9 cellular contexts compared by ENCODE assay signal in genomic region chr17:79777166-79777843, GRCh38. TPM values are rescaled to one million over a fixed set of nuclear protein-coding genes. Genes with fewer than 3 reads are reported as not detected.
A peak's percentile ranks its signal among the peaks of the same experiment; 100 is the strongest.
DNase-seq lines count a peak whose midpoint lies in the region; ATAC-seq, FAIRE-seq and TF ChIP-seq lines count a peak whose summit lies in the region.
"Had no signal": no experiment of that assay in that cellular context is flagged by ENCODE, and none has a peak within 500 bp of the region (broad histone marks: within the 10 kb centered on the region; RNA-seq: fewer than 3 reads in every experiment).

No MANE protein-coding gene starts in this region.

- H3K27ac ChIP-seq in GM12878 (ENCODE audit: control insufficient read depth, insufficient read depth) (no peak overlapping the region), iPS-20b (ENCODE audit: low read length) (peak overlapping the region; percentile 51)

- in situ Hi-C loops in GM12878 (cut with MboI): no loop called here

- H3K36me3 ChIP-seq in GM12878 (ENCODE audit: control insufficient read depth in 2 of 2, insufficient read depth in 2 of 2, low read length in 1 of 2) (no peaks in the 10 kb centered on the region), iPS-20b (ENCODE audit: insufficient read depth, low read depth, low read length) (peaks cover 32% of the 10 kb centered on the region)

- TF ChIP-seq EP300 in GM12878 (IDR thresholded peaks at IDR 0.05; ENCODE audit: borderline replicate concordance in 1 of 2, control insufficient read depth in 1 of 2, low read depth in 2 of 2, low read length in 2 of 2): no peak

- H4K20me1 ChIP-seq in GM12878 (ENCODE audit: control insufficient read depth, insufficient read depth): no peaks in the 10 kb centered on the region

- H3K9me3 ChIP-seq in GM12878 (replicated peaks; ENCODE audit: control insufficient read depth, insufficient read depth, low read length) (no peaks in the 10 kb centered on the region), iPS-20b (ENCODE audit: insufficient read depth, low read depth, low read length) (no peaks in the 10 kb centered on the region)

- ATAC-seq in HG02798 (IDR thresholded peaks at IDR 0.05; ENCODE audit: poor library complexity, unreplicated experiment): peak; percentile 15
- ATAC-seq in GM12878: peak; percentile 25
- no peak for ATAC-seq in GM21717 (IDR thresholded peaks at IDR 0.05; ENCODE audit: unreplicated experiment)

- POLR2A ChIA-PET in GM12878 (lab: Charles Lee): no interaction called here

- peaks cover 7 to 11% of the 10 kb centered on the region in 2 experiments for H3K27me3 ChIP-seq in GM12878 (replicated peaks in 1 of 2; ENCODE audit: control insufficient read depth in 2 of 2, insufficient read depth in 2 of 2, low read length in 1 of 2)
- peaks cover 25% of the 10 kb centered on the region; the same call in 1 of the 2 replicates for H3K27me3 ChIP-seq in iPS-20b (ENCODE audit: insufficient read depth, low read length)

- no peaks in the 10 kb centered on the region for H3K79me2 ChIP-seq in GM12878 (ENCODE audit: control insufficient read depth, insufficient read depth, low read length)

- peak overlapping the region; percentile 55 for H2AFZ ChIP-seq in GM12878 (ENCODE audit: control insufficient read depth, low read depth, low read length)

- H3K4me3 ChIP-seq in GM12878: peak overlapping the region; percentile 69
- peak overlapping the region; percentile 70 for H3K4me3 ChIP-seq in iPS-20b (ENCODE audit: low read length)
- H3K4me3 ChIP-seq in skeletal muscle cell (ENCODE audit: low read depth, low read length): peak overlapping the region; percentile 52

- peaks cover 11% of the 10 kb centered on the region for H3K4me1 ChIP-seq in GM12878 (ENCODE audit: control insufficient read depth, insufficient read depth, low read length)
- peaks cover 15% of the 10 kb centered on the region for H3K4me1 ChIP-seq in iPS-20b (ENCODE audit: insufficient read depth, low read length)

- RAD21 ChIA-PET in GM12878 (lab: Charles Lee; ENCODE audit: unreplicated experiment): interaction anchor here (0.6 to 1.1 kb wide), 3 partner anchors 20 to 62 kb away, joined by 3 to 4 read pairs (median 3); partner anchors contain the start of genes CBX4 and CBX8

- intact Hi-C loops in GM12878 (cut with micrococcal nuclease; ENCODE audit: unreplicated experiment): no loop called here

- no peak for TF ChIP-seq POLR2A in GM12878 (IDR thresholded peaks at IDR 0.05; ENCODE audit: low read depth, low read length)

- BruUV-seq in GM12878 (replicated peaks; lab: Mats Ljungman, UMichigan): no TSS peak

- H3K9ac ChIP-seq in GM12878 (ENCODE audit: control insufficient read depth, insufficient read depth, low read length) (no peak overlapping the region; the same call in 1 of the 2 replicates), iPS-20b (ENCODE audit: low read depth, low read length) (peak overlapping the region; percentile 90; the same call in 1 of the 2 replicates)

- CTCF ChIA-PET in GM12878 (lab: Yijun Ruan, JAX): interaction anchor here (0.6 to 1.6 kb wide), 6 partner anchors 10 to 193 kb away, joined by 3 to 6 read pairs (median 4); no protein-coding TSS in a partner anchor

- SMC1A ChIA-PET in GM12878 (lab: Charles Lee; ENCODE audit: uncharacterized antibody, unreplicated experiment): interaction anchor here (1.3 kb wide), 1 partner anchor 20 kb away, joined by 3 read pairs; the partner anchor contains the start of gene CBX8

- FAIRE-seq in GM12878 (lab: Jason Lieb, UNC): no peak
- FAIRE-seq: endometrium had no signal

- peak; percentile 3 to 27 (median 19); a peak in 2 of 6 replicates for TF ChIP-seq CTCF in GM12878 (IDR thresholded peaks at IDR 0.05 in 2 of 3, conservative IDR thresholded peaks at IDR 0.05 in 1 of 3; ENCODE audit: control insufficient read depth in 2 of 3, extremely low read depth in 1 of 3, insufficient read depth in 1 of 3, low read depth in 3 of 3, low read length in 3 of 3)

- TF ChIP-seq RAD21 in GM12878 (IDR thresholded peaks at IDR 0.05; ENCODE audit: insufficient read depth, low read depth, low read length): no peak

- 3% methylated on average over 39 of the region's 44 CpGs for WGBS in GM12878 (ENCODE audit: insufficient coverage, insufficient replicate concordance, low lambda C conversion rate, missing lambda C conversion rate)

- peak; percentile 37 for DNase-seq in NCI-H2107 treated with DMSO at 0.1 percent for 48 hours (lab: John Stamatoyannopoulos, UW; ENCODE audit: unreplicated experiment)
- DNase-seq in NCI-H2107 (lab: John Stamatoyannopoulos, UW): no peak
- peak; percentile 27 for DNase-seq in NCI-H748 treated with DMSO at 0.1 percent for 48 hours (lab: John Stamatoyannopoulos, UW)
- DNase-seq in GM12878 (ENCODE audit: low read depth, low spot score): no peak
- DNase-seq in skeletal muscle cell (ENCODE audit: low read depth): no peak

- peak overlapping the region; percentile 95 for H3K4me2 ChIP-seq in GM12878 (ENCODE audit: control insufficient read depth, insufficient read depth)

TF ChIP-seq in GM12878, 131 proteins besides CTCF, POLR2A, EP300 and RAD21 (continues in another document):
- TF ChIP-seq LARP7 (IDR thresholded peaks at IDR 0.05) (no peak), BHLHE40 (IDR thresholded peaks at IDR 0.05; ENCODE audit: borderline replicate concordance in 1 of 2, low read depth in 2 of 2, low read length in 1 of 2) (0 out of 4 replicates have a peak, but pooled peaks of 1 of the 2 experiments have one; percentile 14), BACH1 (IDR thresholded peaks at IDR 0.05; ENCODE audit: borderline replicate concordance) (no peak), POU2F2 (IDR thresholded peaks at IDR 0.05; ENCODE audit: borderline replicate concordance, low read depth, low read length) (no peak)

RNA-seq across cellular contexts. Expression of gene CBX2, which starts 0.6 kb away (rescaled TPM):
- total RNA-seq in GM12878 (2013; cell fraction: nucleolus; rRNA removed): 7.7 and 8.1 TPM in 2 replicates
- total RNA-seq in GM12878 (2014; rRNA removed) (4.1 and 5.9 TPM in 2 replicates), GM12878 (2014; rRNA removed; fragmentation: Illumina TruSeq; extraction: Trizol) (3.4 and 3.5 TPM in 2 replicates), GM12878 (2021) (7.5 and 8.5 TPM in 2 replicates)
- 0.35 TPM for polyA plus RNA-seq in GM12878 (2011; ENCODE audit: low read depth)
- polyA plus RNA-seq in GM12878 (2011; rRNA removed) (1.9 and 3.7 TPM in 2 replicates), GM12878 (2014; fragmentation: Illumina TruSeq; extraction: Trizol) (1.0 and 3.1 TPM in 2 replicates), GM12878 (2014; fragmentation: Nextera tagmentation; extraction: Ambion mirVana) (under 1 TPM; 0.35 to 0.44 TPM), GM12878 (2014; rRNA removed) (4.7 and 6.2 TPM in 2 replicates), GM12878 (2016; fragmentation: Nextera tagmentation; extraction: Ambion mirVana) (1 to 10 TPM; 5.8 to 6.5 TPM)
- 5.0 and 6.4 TPM in 2 replicates for polyA plus RNA-seq in GM12878 (2011; cell fraction: cytosol; rRNA removed)
- 8.9 and 13.7 TPM in 2 replicates for polyA plus RNA-seq in GM12878 (2011; cell fraction: nucleus; rRNA removed)
- polyA plus RNA-seq in GM12878 (2012): 1.1 and 1.8 TPM in 2 replicates
- 3.1 and 6.5 TPM in 2 replicates for polyA minus RNA-seq in GM12878 (2011; rRNA and poly(A)+ RNA removed)
- polyA minus RNA-seq in GM12878 (2011; cell fraction: cytosol; rRNA and poly(A)+ RNA removed): 2.8 and 2.9 TPM in 2 replicates
- polyA minus RNA-seq in GM12878 (2011; cell fraction: nucleus; rRNA and poly(A)+ RNA removed): 3.7 and 7.4 TPM in 2 replicates

RNA-seq across cellular contexts. Expression of gene CBX8, which starts 19.6 kb away (rescaled TPM):
- 3.7 and 4.0 TPM in 2 replicates for total RNA-seq in GM12878 (2013; cell fraction: nucleolus; rRNA removed)
- total RNA-seq in GM12878 (2014; rRNA removed): 1.6 and 1.9 TPM in 2 replicates
- 1.5 and 1.9 TPM in 2 replicates for total RNA-seq in GM12878 (2014; rRNA removed; fragmentation: Illumina TruSeq; extraction: Trizol)
- total RNA-seq in GM12878 (2021): 6.3 and 6.7 TPM in 2 replicates
- polyA plus RNA-seq in GM12878 (2011; ENCODE audit: low read depth): 0.80 TPM
- 0.35 and 0.64 TPM in 2 replicates for polyA plus RNA-seq in GM12878 (2011; rRNA removed)
- 1.4 and 1.6 TPM in 2 replicates for polyA plus RNA-seq in GM12878 (2011; cell fraction: cytosol; rRNA removed)
- polyA plus RNA-seq in GM12878 (2011; cell fraction: nucleus; rRNA removed): 2.8 and 6.6 TPM in 2 replicates
- polyA plus RNA-seq in GM12878 (2012): 1.8 and 3.9 TPM in 2 replicates
- polyA plus RNA-seq in GM12878 (2014; fragmentation: Illumina TruSeq; extraction: Trizol): 0.57 and 1.2 TPM in 2 replicates
- polyA plus RNA-seq in GM12878 (2014; fragmentation: Nextera tagmentation; extraction: Ambion mirVana): under 1 TPM; 0.03 to 0.16 TPM
- polyA plus RNA-seq in GM12878 (2014; rRNA removed): 1.9 and 2.1 TPM in 2 replicates
- 1 to 10 TPM; 2.1 to 3.4 TPM for polyA plus RNA-seq in GM12878 (2016; fragmentation: Nextera tagmentation; extraction: Ambion mirVana)
- 0.59 and 0.67 TPM in 2 replicates for polyA minus RNA-seq in GM12878 (2011; rRNA and poly(A)+ RNA removed)
- 1.2 TPM in 2 replicates for polyA minus RNA-seq in GM12878 (2011; cell fraction: cytosol; rRNA and poly(A)+ RNA removed)
- polyA minus RNA-seq in GM12878 (2011; cell fraction: nucleus; rRNA and poly(A)+ RNA removed): 0.48 and 0.86 TPM in 2 replicates

RNA-seq across cellular contexts. Expression of gene ENPP7, which starts 46.6 kb away (rescaled TPM):
- 6.2 and 6.8 TPM in 2 replicates for total RNA-seq in GM12878 (2013; cell fraction: nucleolus; rRNA removed)
- 0.16 and 0.17 TPM in 2 replicates for total RNA-seq in GM12878 (2014; rRNA removed)
- total RNA-seq in GM12878 (2014; rRNA removed; fragmentation: Illumina TruSeq; extraction: Trizol): 0.18 TPM in 1 of 2 replicates, not detected in the other
- total RNA-seq in GM12878 (2021): 0.21 and 0.41 TPM in 2 replicates
- not detected for polyA plus RNA-seq in GM12878 (2011; ENCODE audit: low read depth)
- 0.10 and 0.30 TPM in 2 replicates for polyA plus RNA-seq in GM12878 (2011; rRNA removed)
- polyA plus RNA-seq in GM12878 (2011; cell fraction: cytosol; rRNA removed): 0.27 TPM in 2 replicates
- polyA plus RNA-seq in GM12878 (2011; cell fraction: nucleus; rRNA removed): 1.0 and 1.2 TPM in 2 replicates
- 0.21 and 0.22 TPM in 2 replicates for polyA plus RNA-seq in GM12878 (2012)
- 0.06 TPM in 1 of 2 replicates, not detected in the other for polyA plus RNA-seq in GM12878 (2014; fragmentation: Illumina TruSeq; extraction: Trizol)
- under 1 TPM in 1 of 2 experiments, not detected in 1; 0.04 TPM for polyA plus RNA-seq in GM12878 (2014; fragmentation: Nextera tagmentation; extraction: Ambion mirVana)
- 0.18 and 0.30 TPM in 2 replicates for polyA plus RNA-seq in GM12878 (2014; rRNA removed)
- polyA plus RNA-seq in GM12878 (2016; fragmentation: Nextera tagmentation; extraction: Ambion mirVana): under 1 TPM; 0.13 to 0.21 TPM
- polyA minus RNA-seq in GM12878 (2011; rRNA and poly(A)+ RNA removed): 0.73 and 2.2 TPM in 2 replicates
- polyA minus RNA-seq in GM12878 (2011; cell fraction: cytosol; rRNA and poly(A)+ RNA removed): not detected in 2 replicates
- polyA minus RNA-seq in GM12878 (2011; cell fraction: nucleus; rRNA and poly(A)+ RNA removed): 2.2 and 2.9 TPM in 2 replicates

Comparison
In these comparisons a context has a peak if more than half of its experiments do, and no peak if none do; other contexts are left out.
1. DNase-seq: peak in NCI-H2107 treated with DMSO at 0.1 percent for 48 hours (single experiment) and NCI-H748 treated with DMSO at 0.1 percent for 48 hours (single experiment); none in NCI-H2107 (single experiment), GM12878 (single experiment) and skeletal muscle cell (single experiment).
2. Peak in every context shown above with its lines, with median percentiles within 50 percentile points of each other: H3K4me3 ChIP-seq.